ENCODE assay signal across 1 cellular context in the genomic region with DNA sequence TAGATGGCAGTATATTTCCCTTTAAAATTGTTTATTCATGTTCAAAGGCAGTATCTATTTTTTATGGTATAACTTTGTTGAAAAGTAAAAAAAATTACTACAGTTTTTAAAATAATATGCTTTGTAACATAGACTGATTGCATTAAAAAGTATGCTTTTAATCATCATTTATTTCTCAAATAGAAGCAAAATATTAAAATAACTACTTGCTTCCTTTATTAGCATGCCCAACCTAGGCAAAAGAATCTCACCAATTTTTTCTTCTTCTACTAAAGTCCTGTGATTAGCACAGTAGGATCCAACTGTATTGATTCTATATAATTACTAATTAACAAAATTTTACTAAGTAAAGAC.
TF ChIP-seq lines count a peak whose summit lies in the region.

No MANE protein-coding gene starts in this region.

TF ChIP-seq in HCT116, 20 proteins besides CTCF, POLR2A, EP300 and RAD21 (continued from another document):
- TF ChIP-seq, protein P1, sequence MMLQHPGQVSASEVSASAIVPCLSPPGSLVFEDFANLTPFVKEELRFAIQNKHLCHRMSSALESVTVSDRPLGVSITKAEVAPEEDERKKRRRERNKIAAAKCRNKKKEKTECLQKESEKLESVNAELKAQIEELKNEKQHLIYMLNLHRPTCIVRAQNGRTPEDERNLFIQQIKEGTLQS (IDR thresholded peaks at IDR 0.05) = no peak
- TF ChIP-seq TCF7L2 (IDR thresholded peaks at IDR 0.05; ENCODE audit: borderline replicate concordance, extremely low read depth, insufficient read depth, insufficient read length) = no peak
